16 cellular contexts compared by ENCODE assay signal in the genomic region with DNA sequence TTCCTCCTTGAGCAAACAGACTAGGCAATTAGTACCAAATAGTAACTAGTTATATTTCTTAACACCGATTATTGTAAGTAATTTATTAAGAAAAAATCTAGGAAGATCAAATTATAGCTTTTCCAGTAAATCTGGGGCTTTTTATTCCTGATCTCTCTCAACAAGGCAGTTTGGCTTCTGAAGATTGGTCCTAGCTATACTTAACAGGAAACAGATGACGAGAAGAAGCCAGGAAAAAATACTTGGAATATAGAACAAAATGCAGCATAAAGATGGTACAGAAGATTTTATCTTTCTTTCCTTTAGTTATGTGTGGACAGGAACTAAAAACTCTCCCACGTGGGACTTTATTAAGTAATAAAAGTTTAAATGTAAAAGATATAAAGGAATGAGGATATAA. TPM values are rescaled to one million over a fixed set of nuclear protein-coding genes. Genes with fewer than 3 reads are reported as not detected.
DNase-seq lines count a peak whose midpoint lies in the region; ATAC-seq and TF ChIP-seq lines count a peak whose summit lies in the region.
"Had no signal": no experiment of that assay in that cellular context is flagged by ENCODE, and none has a peak within 500 bp of the region (broad histone marks: within the 10 kb centered on the region; RNA-seq: fewer than 3 reads in every experiment).

No MANE protein-coding gene starts in this region.

- POLR2A ChIA-PET in A673 (lab: Charles Lee; ENCODE audit: low non-redundant PET) (no interaction called here), PC-9 (lab: Charles Lee; ENCODE audit: unreplicated experiment) (interaction anchor here (0.5 to 1.0 kb wide), 3 partner anchors 12 to 520 kb away, joined by 4 to 15 read pairs (median 11); no protein-coding TSS in a partner anchor)

- peak overlapping the region; percentile 48 for H3K27ac ChIP-seq in A673 (ENCODE audit: low read depth, low read length, poor library complexity, severe bottlenecking)
- 0 out of 2 replicates have a peak overlapping the region, but pooled peaks have one; percentile 3 for H3K27ac ChIP-seq in PC-9
- peak overlapping the region; percentile 62 for H3K27ac ChIP-seq in muscle layer of duodenum (ENCODE audit: low read length)
- H3K27ac ChIP-seq: 22Rv1 had no signal

- no peaks in the 10 kb centered on the region for H3K27me3 ChIP-seq in A673 (replicated peaks; ENCODE audit: insufficient read depth, low read depth, low read length, poor library complexity)
- H3K27me3 ChIP-seq in PC-9 (ENCODE audit: insufficient read depth, low read depth) = no peaks in the 10 kb centered on the region
- H3K27me3 ChIP-seq in muscle layer of duodenum (ENCODE audit: low read depth, low read length) = no peaks in the 10 kb centered on the region

- no peak overlapping the region for H3K4me3 Mint-ChIP-seq in dendritic cell treated with granulocyte-macrophage colony-stimulating factor and Interleukin-4, amounts not matched to agents 40 ng/mL and 50 ng/mL, for 4 days

- H3K9me3 ChIP-seq in A673 (ENCODE audit: low read depth, low read length, poor library complexity, severe bottlenecking) (no peaks in the 10 kb centered on the region), PC-9 (ENCODE audit: insufficient read depth, low read depth) (no peaks in the 10 kb centered on the region), muscle layer of duodenum (ENCODE audit: control insufficient read depth in 1 of 2, low read length in 2 of 2) (no peaks in the 10 kb centered on the region)

- peaks cover 32% of the 10 kb centered on the region for H3K36me3 Mint-ChIP-seq in dendritic cell treated with granulocyte-macrophage colony-stimulating factor and Interleukin-4, amounts not matched to agents 40 ng/mL and 50 ng/mL, for 4 days (ENCODE audit: low read depth)

- TF ChIP-seq CTCF in A673 (conservative IDR thresholded peaks at IDR 0.05; ENCODE audit: low read depth, low read length) (no peak), PC-9 (conservative IDR thresholded peaks at IDR 0.05) (no peak)

- DNase-seq in A673 (ENCODE audit: low spot score) = no peak
- DNase-seq in PC-9 = no peak
- DNase-seq in NCI-H2107 treated with DMSO at 0.1 percent for 48 hours (lab: John Stamatoyannopoulos, UW; ENCODE audit: unreplicated experiment) = no peak
- DNase-seq in activated CD4-positive, alpha-beta T cell treated with anti-CD3 and anti-CD28 coated beads for 4 hours = no peak
- DNase-seq in NCI-H774 (lab: John Stamatoyannopoulos, UW) = no peak
- DNase-seq: NCI-H146, NCI-H2081 treated with DMSO at 0.1 percent for 48 hours, NCI-H226, SHP77 treated with DMSO at 0.1 percent for 48 hours had no signal

- peak overlapping the region; percentile 75 for H3K27ac Mint-ChIP-seq in dendritic cell treated with granulocyte-macrophage colony-stimulating factor and Interleukin-4, amounts not matched to agents 40 ng/mL and 50 ng/mL, for 4 days

- H3K4me3 ChIP-seq in A673 (ENCODE audit: low read depth, low read length, poor library complexity, severe bottlenecking) = no peak overlapping the region
- H3K4me3 ChIP-seq in PC-9 = no peak overlapping the region
- H3K4me3 ChIP-seq in muscle layer of duodenum (ENCODE audit: low read depth in 1 of 2, low read length in 2 of 2) = no peak overlapping the region
- H3K4me3 ChIP-seq: GM12878 had no signal

- no peak overlapping the region for H2AFZ ChIP-seq in PC-9

- H3K4me2 ChIP-seq in PC-9 = 0 out of 2 replicates have a peak overlapping the region, but pooled peaks have one; percentile 0

- peaks cover 4% of the 10 kb centered on the region; the same call in 1 of the 2 replicates for H4K20me1 ChIP-seq in PC-9 (ENCODE audit: insufficient read depth)

- H3K4me1 Mint-ChIP-seq in dendritic cell treated with granulocyte-macrophage colony-stimulating factor and Interleukin-4, amounts not matched to agents 40 ng/mL and 50 ng/mL, for 4 days (ENCODE audit: low read depth) = peaks cover 48% of the 10 kb centered on the region

- no peaks in the 10 kb centered on the region for H3K9me3 Mint-ChIP-seq in dendritic cell treated with granulocyte-macrophage colony-stimulating factor and Interleukin-4, amounts not matched to agents 40 ng/mL and 50 ng/mL, for 4 days

- peaks cover 96% of the 10 kb centered on the region for H3K79me2 ChIP-seq in PC-9 (ENCODE audit: low read depth)

- H3K36me3 ChIP-seq in A673 (ENCODE audit: insufficient read depth, low read length, poor library complexity, severe bottlenecking) (no peaks in the 10 kb centered on the region), PC-9 (ENCODE audit: low read depth) (peaks cover 29% of the 10 kb centered on the region), muscle layer of duodenum (ENCODE audit: control insufficient read depth in 1 of 2, insufficient read depth in 2 of 2, low read length in 2 of 2) (no peaks in the 10 kb centered on the region)

- H3K27me3 Mint-ChIP-seq in dendritic cell treated with granulocyte-macrophage colony-stimulating factor and Interleukin-4, amounts not matched to agents 40 ng/mL and 50 ng/mL, for 4 days = no peaks in the 10 kb centered on the region

- BruUV-seq in A673 (replicated peaks; lab: Mats Ljungman, UMichigan) (no TSS peak), PC-9 (replicated peaks; lab: Mats Ljungman, UMichigan) (no TSS peak)

- ATAC-seq in HG02938 (IDR thresholded peaks at IDR 0.05; ENCODE audit: unreplicated experiment) = no peak
- ATAC-seq: GM12878, HCT116 had no signal

- peaks cover 37% of the 10 kb centered on the region for H3F3A ChIP-seq in PC-9 (ENCODE audit: insufficient read depth, low read depth)

- CTCF ChIA-PET in A673 (lab: Charles Lee) (no interaction called here), PC-9 (lab: Charles Lee) (no interaction called here)

- intact Hi-C loops in A673 (cut with micrococcal nuclease; ENCODE audit: unreplicated experiment) (no loop called here), PC-9 (cut with micrococcal nuclease; ENCODE audit: unreplicated experiment) (no loop called here)
- intact Hi-C loops in dendritic cell treated with granulocyte-macrophage colony-stimulating factor and Interleukin-4, amounts not matched to agents 40 ng/mL and 50 ng/mL, for 4 days (cut with micrococcal nuclease) = loop anchor here (2.0 to 5.0 kb wide), 2 partner anchors 14 to 36 kb away; no protein-coding TSS in a partner anchor

- no peaks in the 10 kb centered on the region for H3K9me2 ChIP-seq in PC-9 (ENCODE audit: insufficient read depth)

- H3K4me1 ChIP-seq in A673 (ENCODE audit: insufficient read depth, low read length, poor library complexity, severe bottlenecking) (peaks cover 38% of the 10 kb centered on the region), PC-9 (replicated peaks; ENCODE audit: insufficient read depth) (peaks cover 55% of the 10 kb centered on the region), muscle layer of duodenum (ENCODE audit: control insufficient read depth in 1 of 2, insufficient read depth in 2 of 2, low read length in 2 of 2) (peaks cover 16 to 33% of the 10 kb centered on the region in 2 donors)

RNA-seq across cellular contexts. Expression of a gene that starts 8.1 kb away (rescaled TPM):
- total RNA-seq in A673 (2021) = 25.3 and 26.5 TPM in 2 replicates
- 30.7 and 33.6 TPM in 2 replicates for total RNA-seq in PC-9 (2021)
- total RNA-seq: G401 had no signal

Comparison
In these comparisons a context has a peak if more than half of its experiments do, and no peak if none do; other contexts are left out.
1. H3K27ac ChIP-seq: peak in every context shown above with its lines; median percentile 62 in muscle layer of duodenum; 48 in A673; 3 in PC-9.